In the genomic region with DNA sequence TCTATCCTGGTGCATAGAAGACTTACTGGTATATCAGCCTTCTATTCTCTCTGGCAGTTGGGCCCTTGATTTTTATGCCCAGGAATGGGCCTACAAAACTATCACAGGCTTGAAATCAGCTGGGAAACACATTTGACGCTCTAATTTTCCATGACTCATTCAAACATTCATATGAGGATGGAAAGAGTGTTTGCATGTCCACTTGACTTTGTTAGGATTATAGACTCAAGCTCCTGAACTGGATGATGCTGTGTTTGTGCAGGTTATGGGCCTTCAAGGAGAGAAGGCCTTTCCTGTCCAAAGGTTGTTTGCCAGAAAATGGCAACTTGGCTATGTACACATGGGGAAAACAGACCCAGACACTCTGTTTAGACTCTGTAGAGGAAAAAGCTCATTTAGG, we compare ENCODE assay signal across 1 cellular context.
TF ChIP-seq lines count a peak whose summit lies in the region.

No MANE protein-coding gene starts in this region.

TF ChIP-seq in HepG2, 621 proteins besides CTCF, POLR2A, EP300 and RAD21 (continued from another document and continues in another):
- TF ChIP-seq, protein P1, sequence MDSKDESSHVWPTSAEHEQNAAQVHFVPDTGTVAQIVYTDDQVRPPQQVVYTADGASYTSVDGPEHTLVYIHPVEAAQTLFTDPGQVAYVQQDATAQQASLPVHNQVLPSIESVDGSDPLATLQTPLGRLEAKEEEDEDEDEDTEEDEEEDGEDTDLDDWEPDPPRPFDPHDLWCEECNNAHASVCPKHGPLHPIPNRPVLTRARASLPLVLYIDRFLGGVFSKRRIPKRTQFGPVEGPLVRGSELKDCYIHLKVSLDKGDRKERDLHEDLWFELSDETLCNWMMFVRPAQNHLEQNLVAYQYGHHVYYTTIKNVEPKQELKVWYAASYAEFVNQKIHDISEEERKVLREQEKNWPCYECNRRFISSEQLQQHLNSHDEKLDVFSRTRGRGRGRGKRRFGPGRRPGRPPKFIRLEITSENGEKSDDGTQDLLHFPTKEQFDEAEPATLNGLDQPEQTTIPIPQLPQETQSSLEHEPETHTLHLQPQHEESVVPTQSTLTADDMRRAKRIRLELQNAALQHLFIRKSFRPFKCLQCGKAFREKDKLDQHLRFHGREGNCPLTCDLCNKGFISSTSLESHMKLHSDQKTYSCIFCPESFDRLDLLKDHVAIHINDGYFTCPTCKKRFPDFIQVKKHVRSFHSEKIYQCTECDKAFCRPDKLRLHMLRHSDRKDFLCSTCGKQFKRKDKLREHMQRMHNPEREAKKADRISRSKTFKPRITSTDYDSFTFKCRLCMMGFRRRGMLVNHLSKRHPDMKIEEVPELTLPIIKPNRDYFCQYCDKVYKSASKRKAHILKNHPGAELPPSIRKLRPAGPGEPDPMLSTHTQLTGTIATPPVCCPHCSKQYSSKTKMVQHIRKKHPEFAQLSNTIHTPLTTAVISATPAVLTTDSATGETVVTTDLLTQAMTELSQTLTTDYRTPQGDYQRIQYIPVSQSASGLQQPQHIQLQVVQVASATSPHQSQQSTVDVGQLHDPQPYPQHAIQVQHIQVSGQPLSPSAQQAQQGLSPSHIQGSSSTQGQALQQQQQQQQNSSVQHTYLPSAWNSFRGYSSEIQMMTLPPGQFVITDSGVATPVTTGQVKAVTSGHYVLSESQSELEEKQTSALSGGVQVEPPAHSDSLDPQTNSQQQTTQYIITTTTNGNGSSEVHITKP (CRISPR knock-in tag; IDR thresholded peaks at IDR 0.05; ENCODE audit: low read depth): no peak
- TF ChIP-seq RORA (CRISPR knock-in tag; IDR thresholded peaks at IDR 0.05) (0 out of 2 replicates have a peak, but pooled peaks have one; percentile 44), HCFC1 (IDR thresholded peaks at IDR 0.05; ENCODE audit: low read depth, low read length) (no peak), MZF1 (CRISPR knock-in tag; IDR thresholded peaks at IDR 0.05; ENCODE audit: borderline replicate concordance) (no peak), THAP11 (CRISPR knock-in tag; IDR thresholded peaks at IDR 0.05) (peak; percentile 24; the same call in 1 of the 2 replicates), ZNF124 (CRISPR knock-in tag; IDR thresholded peaks at IDR 0.05) (no peak), ELF1 (CRISPR knock-in tag; IDR thresholded peaks at IDR 0.05) (peak; percentile 11; the same call in 1 of the 2 replicates), TBP (CRISPR knock-in tag; IDR thresholded peaks at IDR 0.05) (no peak), SMAD3 (CRISPR knock-in tag; IDR thresholded peaks at IDR 0.05) (no peak), HOXA5 (CRISPR knock-in tag; IDR thresholded peaks at IDR 0.05) (0 out of 2 replicates have a peak, but pooled peaks have one; percentile 28), NRL (CRISPR knock-in tag; IDR thresholded peaks at IDR 0.05; ENCODE audit: borderline replicate concordance) (no peak), EZH2 (conservative IDR thresholded peaks at IDR 0.05; ENCODE audit: low read depth, low read length) (no peak), FOSL1 (CRISPR knock-in tag; IDR thresholded peaks at IDR 0.05; ENCODE audit: borderline replicate concordance) (peak; percentile 71; the same call in 1 of the 2 replicates), KDM1A (CRISPR knock-in tag; IDR thresholded peaks at IDR 0.05) (peak; percentile 27; the same call in 1 of the 2 replicates), ZNF138 (CRISPR knock-in tag; IDR thresholded peaks at IDR 0.05; ENCODE audit: low read depth) (no peak), KLF6 (CRISPR knock-in tag; IDR thresholded peaks at IDR 0.05) (no peak), NPAS2 (CRISPR knock-in tag; IDR thresholded peaks at IDR 0.05; ENCODE audit: borderline replicate concordance) (no peak), SP2 (CRISPR knock-in tag; IDR thresholded peaks at IDR 0.05) (no peak), ZFP37 (CRISPR knock-in tag; IDR thresholded peaks at IDR 0.05; ENCODE audit: borderline replicate concordance) (no peak), ZNF644 (CRISPR knock-in tag; IDR thresholded peaks at IDR 0.05; ENCODE audit: low read depth) (peak; percentile 100), MIER2 (CRISPR knock-in tag; IDR thresholded peaks at IDR 0.05) (peak; percentile 88), FOXK2 (IDR thresholded peaks at IDR 0.05) (peak; percentile 32; the same call in 1 of the 2 replicates), GATA4 (IDR thresholded peaks at IDR 0.05; ENCODE audit: borderline replicate concordance, low read depth) (no peak), NFIB (CRISPR knock-in tag; IDR thresholded peaks at IDR 0.05; ENCODE audit: borderline replicate concordance) (no peak), SMAD1 (CRISPR knock-in tag; IDR thresholded peaks at IDR 0.05; ENCODE audit: borderline replicate concordance, low read depth) (no peak), ZMYM3 (CRISPR knock-in tag; IDR thresholded peaks at IDR 0.05) (peak; percentile 31; the same call in 1 of the 2 replicates), KLF15 (CRISPR knock-in tag; IDR thresholded peaks at IDR 0.05; ENCODE audit: borderline replicate concordance) (no peak), ZNF30 (CRISPR knock-in tag; IDR thresholded peaks at IDR 0.05) (no peak), ESRRA (CRISPR knock-in tag; IDR thresholded peaks at IDR 0.05; ENCODE audit: low read depth) (no peak), MAZ (IDR thresholded peaks at IDR 0.05; ENCODE audit: borderline replicate concordance, low read depth, low read length) (no peak), MAZ (CRISPR knock-in tag; IDR thresholded peaks at IDR 0.05; ENCODE audit: low read depth) (no peak), MLLT10 (CRISPR knock-in tag; IDR thresholded peaks at IDR 0.05) (no peak), ZFP62 (CRISPR knock-in tag; IDR thresholded peaks at IDR 0.05) (no peak), PITX1 (CRISPR knock-in tag; IDR thresholded peaks at IDR 0.05) (peak; percentile 76), ZNF460 (CRISPR knock-in tag; IDR thresholded peaks at IDR 0.05; ENCODE audit: borderline replicate concordance) (no peak)
- TF ChIP-seq, protein P2, sequence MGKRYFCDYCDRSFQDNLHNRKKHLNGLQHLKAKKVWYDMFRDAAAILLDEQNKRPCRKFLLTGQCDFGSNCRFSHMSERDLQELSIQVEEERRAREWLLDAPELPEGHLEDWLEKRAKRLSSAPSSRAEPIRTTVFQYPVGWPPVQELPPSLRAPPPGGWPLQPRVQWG (CRISPR knock-in tag; IDR thresholded peaks at IDR 0.05; ENCODE audit: borderline replicate concordance, low read depth): no peak
- TF ChIP-seq, protein P3, sequence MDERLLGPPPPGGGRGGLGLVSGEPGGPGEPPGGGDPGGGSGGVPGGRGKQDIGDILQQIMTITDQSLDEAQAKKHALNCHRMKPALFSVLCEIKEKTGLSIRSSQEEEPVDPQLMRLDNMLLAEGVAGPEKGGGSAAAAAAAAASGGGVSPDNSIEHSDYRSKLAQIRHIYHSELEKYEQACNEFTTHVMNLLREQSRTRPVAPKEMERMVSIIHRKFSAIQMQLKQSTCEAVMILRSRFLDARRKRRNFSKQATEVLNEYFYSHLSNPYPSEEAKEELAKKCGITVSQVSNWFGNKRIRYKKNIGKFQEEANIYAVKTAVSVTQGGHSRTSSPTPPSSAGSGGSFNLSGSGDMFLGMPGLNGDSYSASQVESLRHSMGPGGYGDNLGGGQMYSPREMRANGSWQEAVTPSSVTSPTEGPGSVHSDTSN (CRISPR knock-in tag; IDR thresholded peaks at IDR 0.05): no peak
- TF ChIP-seq, protein P4, sequence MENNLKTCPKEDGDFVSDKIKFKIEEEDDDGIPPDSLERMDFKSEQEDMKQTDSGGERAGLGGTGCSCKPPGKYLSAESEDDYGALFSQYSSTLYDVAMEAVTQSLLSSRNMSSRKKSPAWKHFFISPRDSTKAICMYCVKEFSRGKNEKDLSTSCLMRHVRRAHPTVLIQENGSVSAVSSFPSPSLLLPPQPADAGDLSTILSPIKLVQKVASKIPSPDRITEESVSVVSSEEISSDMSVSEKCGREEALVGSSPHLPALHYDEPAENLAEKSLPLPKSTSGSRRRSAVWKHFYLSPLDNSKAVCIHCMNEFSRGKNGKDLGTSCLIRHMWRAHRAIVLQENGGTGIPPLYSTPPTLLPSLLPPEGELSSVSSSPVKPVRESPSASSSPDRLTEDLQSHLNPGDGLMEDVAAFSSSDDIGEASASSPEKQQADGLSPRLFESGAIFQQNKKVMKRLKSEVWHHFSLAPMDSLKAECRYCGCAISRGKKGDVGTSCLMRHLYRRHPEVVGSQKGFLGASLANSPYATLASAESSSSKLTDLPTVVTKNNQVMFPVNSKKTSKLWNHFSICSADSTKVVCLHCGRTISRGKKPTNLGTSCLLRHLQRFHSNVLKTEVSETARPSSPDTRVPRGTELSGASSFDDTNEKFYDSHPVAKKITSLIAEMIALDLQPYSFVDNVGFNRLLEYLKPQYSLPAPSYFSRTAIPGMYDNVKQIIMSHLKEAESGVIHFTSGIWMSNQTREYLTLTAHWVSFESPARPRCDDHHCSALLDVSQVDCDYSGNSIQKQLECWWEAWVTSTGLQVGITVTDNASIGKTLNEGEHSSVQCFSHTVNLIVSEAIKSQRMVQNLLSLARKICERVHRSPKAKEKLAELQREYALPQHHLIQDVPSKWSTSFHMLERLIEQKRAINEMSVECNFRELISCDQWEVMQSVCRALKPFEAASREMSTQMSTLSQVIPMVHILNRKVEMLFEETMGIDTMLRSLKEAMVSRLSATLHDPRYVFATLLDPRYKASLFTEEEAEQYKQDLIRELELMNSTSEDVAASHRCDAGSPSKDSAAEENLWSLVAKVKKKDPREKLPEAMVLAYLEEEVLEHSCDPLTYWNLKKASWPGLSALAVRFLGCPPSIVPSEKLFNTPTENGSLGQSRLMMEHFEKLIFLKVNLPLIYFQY (CRISPR knock-in tag; IDR thresholded peaks at IDR 0.05; ENCODE audit: borderline replicate concordance): peak; percentile 24; the same call in 1 of the 2 replicates
- TF ChIP-seq, protein P5, sequence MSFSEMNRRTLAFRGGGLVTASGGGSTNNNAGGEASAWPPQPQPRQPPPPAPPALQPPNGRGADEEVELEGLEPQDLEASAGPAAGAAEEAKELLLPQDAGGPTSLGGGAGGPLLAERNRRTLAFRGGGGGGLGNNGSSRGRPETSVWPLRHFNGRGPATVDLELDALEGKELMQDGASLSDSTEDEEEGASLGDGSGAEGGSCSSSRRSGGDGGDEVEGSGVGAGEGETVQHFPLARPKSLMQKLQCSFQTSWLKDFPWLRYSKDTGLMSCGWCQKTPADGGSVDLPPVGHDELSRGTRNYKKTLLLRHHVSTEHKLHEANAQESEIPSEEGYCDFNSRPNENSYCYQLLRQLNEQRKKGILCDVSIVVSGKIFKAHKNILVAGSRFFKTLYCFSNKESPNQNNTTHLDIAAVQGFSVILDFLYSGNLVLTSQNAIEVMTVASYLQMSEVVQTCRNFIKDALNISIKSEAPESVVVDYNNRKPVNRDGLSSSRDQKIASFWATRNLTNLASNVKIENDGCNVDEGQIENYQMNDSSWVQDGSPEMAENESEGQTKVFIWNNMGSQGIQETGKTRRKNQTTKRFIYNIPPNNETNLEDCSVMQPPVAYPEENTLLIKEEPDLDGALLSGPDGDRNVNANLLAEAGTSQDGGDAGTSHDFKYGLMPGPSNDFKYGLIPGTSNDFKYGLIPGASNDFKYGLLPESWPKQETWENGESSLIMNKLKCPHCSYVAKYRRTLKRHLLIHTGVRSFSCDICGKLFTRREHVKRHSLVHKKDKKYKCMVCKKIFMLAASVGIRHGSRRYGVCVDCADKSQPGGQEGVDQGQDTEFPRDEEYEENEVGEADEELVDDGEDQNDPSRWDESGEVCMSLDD (CRISPR knock-in tag; IDR thresholded peaks at IDR 0.05; ENCODE audit: borderline replicate concordance): no peak
- TF ChIP-seq, protein P6, sequence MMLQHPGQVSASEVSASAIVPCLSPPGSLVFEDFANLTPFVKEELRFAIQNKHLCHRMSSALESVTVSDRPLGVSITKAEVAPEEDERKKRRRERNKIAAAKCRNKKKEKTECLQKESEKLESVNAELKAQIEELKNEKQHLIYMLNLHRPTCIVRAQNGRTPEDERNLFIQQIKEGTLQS (CRISPR knock-in tag; IDR thresholded peaks at IDR 0.05): no peak
- TF ChIP-seq, protein P7, sequence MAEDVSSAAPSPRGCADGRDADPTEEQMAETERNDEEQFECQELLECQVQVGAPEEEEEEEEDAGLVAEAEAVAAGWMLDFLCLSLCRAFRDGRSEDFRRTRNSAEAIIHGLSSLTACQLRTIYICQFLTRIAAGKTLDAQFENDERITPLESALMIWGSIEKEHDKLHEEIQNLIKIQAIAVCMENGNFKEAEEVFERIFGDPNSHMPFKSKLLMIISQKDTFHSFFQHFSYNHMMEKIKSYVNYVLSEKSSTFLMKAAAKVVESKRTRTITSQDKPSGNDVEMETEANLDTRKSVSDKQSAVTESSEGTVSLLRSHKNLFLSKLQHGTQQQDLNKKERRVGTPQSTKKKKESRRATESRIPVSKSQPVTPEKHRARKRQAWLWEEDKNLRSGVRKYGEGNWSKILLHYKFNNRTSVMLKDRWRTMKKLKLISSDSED (CRISPR knock-in tag; IDR thresholded peaks at IDR 0.05): no peak
- TF ChIP-seq, protein P8, sequence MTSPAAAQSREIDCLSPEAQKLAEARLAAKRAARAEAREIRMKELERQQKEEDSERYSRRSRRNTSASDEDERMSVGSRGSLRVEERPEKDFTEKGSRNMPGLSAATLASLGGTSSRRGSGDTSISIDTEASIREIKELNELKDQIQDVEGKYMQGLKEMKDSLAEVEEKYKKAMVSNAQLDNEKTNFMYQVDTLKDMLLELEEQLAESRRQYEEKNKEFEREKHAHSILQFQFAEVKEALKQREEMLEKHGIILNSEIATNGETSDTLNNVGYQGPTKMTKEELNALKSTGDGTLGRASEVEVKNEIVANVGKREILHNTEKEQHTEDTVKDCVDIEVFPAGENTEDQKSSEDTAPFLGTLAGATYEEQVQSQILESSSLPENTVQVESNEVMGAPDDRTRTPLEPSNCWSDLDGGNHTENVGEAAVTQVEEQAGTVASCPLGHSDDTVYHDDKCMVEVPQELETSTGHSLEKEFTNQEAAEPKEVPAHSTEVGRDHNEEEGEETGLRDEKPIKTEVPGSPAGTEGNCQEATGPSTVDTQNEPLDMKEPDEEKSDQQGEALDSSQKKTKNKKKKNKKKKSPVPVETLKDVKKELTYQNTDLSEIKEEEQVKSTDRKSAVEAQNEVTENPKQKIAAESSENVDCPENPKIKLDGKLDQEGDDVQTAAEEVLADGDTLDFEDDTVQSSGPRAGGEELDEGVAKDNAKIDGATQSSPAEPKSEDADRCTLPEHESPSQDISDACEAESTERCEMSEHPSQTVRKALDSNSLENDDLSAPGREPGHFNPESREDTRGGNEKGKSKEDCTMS (CRISPR knock-in tag; conservative IDR thresholded peaks at IDR 0.05): no peak
- TF ChIP-seq, protein P9, sequence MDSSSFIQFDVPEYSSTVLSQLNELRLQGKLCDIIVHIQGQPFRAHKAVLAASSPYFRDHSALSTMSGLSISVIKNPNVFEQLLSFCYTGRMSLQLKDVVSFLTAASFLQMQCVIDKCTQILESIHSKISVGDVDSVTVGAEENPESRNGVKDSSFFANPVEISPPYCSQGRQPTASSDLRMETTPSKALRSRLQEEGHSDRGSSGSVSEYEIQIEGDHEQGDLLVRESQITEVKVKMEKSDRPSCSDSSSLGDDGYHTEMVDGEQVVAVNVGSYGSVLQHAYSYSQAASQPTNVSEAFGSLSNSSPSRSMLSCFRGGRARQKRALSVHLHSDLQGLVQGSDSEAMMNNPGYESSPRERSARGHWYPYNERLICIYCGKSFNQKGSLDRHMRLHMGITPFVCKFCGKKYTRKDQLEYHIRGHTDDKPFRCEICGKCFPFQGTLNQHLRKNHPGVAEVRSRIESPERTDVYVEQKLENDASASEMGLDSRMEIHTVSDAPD (CRISPR knock-in tag; IDR thresholded peaks at IDR 0.05): no peak
